Comparison of ENCODE assay signal across 8 cellular contexts in genomic region chr18:22933206-22933957, GRCh38. TPM values are rescaled to one million over a fixed set of nuclear protein-coding genes. Genes with fewer than 3 reads are reported as not detected.
DNase-seq lines count a peak whose midpoint lies in the region; ATAC-seq, FAIRE-seq and TF ChIP-seq lines count a peak whose summit lies in the region.

Gene RBBP8 (plus strand): TSS chr18:22933328. CDS start chr18:22936852, 3,524 bp downstream.

- peaks cover 0 to 18% (median 0%) of the 10 kb centered on the region in 9 donors for H3K36me3 ChIP-seq in heart right ventricle
- peaks cover 9% of the 10 kb centered on the region for H3K36me3 ChIP-seq in upper lobe of right lung

- TF ChIP-seq POLR2A in GM12892 (IDR thresholded peaks at IDR 0.05; ENCODE audit: low read depth, low read length) = peak; percentile 55; the same call in 1 of the 2 replicates

- H3K9me3 ChIP-seq in heart right ventricle = no peaks in the 10 kb centered on the region
- H3K9me3 ChIP-seq in upper lobe of right lung = no peaks in the 10 kb centered on the region

- DNase-seq in GM12892 (ENCODE audit: insufficient read length) (peak; percentile 50), NCI-H1417 treated with DMSO at 0.1 percent for 48 hours (lab: John Stamatoyannopoulos, UW) (peak; percentile 82), amniotic epithelial cell (ENCODE audit: low read depth) (peak; percentile 59), heart right ventricle (peak; percentile 85 to 89), progenitor cell of endocrine pancreas (ENCODE audit: low spot score, unreplicated experiment) (peak; percentile 77), upper lobe of right lung (peak; percentile 92)

- peak; percentile 93 for FAIRE-seq in GM12892 (lab: Jason Lieb, UNC)

- TF ChIP-seq CTCF in heart right ventricle (IDR thresholded peaks at IDR 0.05) = no peak
- no peak for TF ChIP-seq CTCF in progenitor cell of endocrine pancreas (IDR thresholded peaks at IDR 0.05; ENCODE audit: unreplicated experiment)
- no peak for TF ChIP-seq CTCF in upper lobe of right lung (IDR thresholded peaks at IDR 0.05)

- peaks cover 0 to 27% (median 11%) of the 10 kb centered on the region in 9 donors for H3K4me1 ChIP-seq in heart right ventricle
- H3K4me1 ChIP-seq in upper lobe of right lung = no peaks in the 10 kb centered on the region

- intact Hi-C loops in T-helper 1 cell treated with Interleukin-12 subunit alpha and Interleukin-12 subunit beta and Interleukin-4 antibody, amounts not matched to agents 30 ng/mL and 1 ng/mL, for 36 hours (cut with micrococcal nuclease) = loop anchor here (1.0 to 10.0 kb wide), 13 partner anchors 87 to 1461 kb away; partner anchors contain the start of genes CABLES1, ESCO1, MIB1 and NPC1
- intact Hi-C loops in heart right ventricle (cut with DNase I) = loop anchor here in 8 of 10 donors (2.0 to 10.0 kb wide), 8 partner anchors 44 to 766 kb away; partner anchors contain the start of genes GATA6 (in 1 of the 8) and RIOK3 (in 1 of the 8)
- intact Hi-C loops in upper lobe of right lung (cut with DNase I) = no loop called here

- H3K9me3 Mint-ChIP-seq in progenitor cell of endocrine pancreas (ENCODE audit: low read depth) = no peaks in the 10 kb centered on the region

- H3K27ac ChIP-seq in heart right ventricle (peak within 1 kb of the TSS; percentile 87 to 99 (median 96)), upper lobe of right lung (peak within 1 kb of the TSS; percentile 88)

- no peaks in the 10 kb centered on the region for H3K27me3 ChIP-seq in heart right ventricle
- H3K27me3 ChIP-seq in upper lobe of right lung = no peaks in the 10 kb centered on the region

- ATAC-seq in HG02763 (IDR thresholded peaks at IDR 0.05; ENCODE audit: unreplicated experiment) = peak; percentile 85
- ATAC-seq in heart right ventricle = peak; percentile 97 to 98 (median 98)
- ATAC-seq in upper lobe of right lung = peak; percentile 95

- H3K27me3 Mint-ChIP-seq in progenitor cell of endocrine pancreas = no peaks in the 10 kb centered on the region

- H3K4me3 ChIP-seq in heart right ventricle = peak within 1 kb of the TSS; percentile 71 to 98 (median 86)
- H3K4me3 ChIP-seq in upper lobe of right lung = peak within 1 kb of the TSS; percentile 74

- H3K4me3 Mint-ChIP-seq in progenitor cell of endocrine pancreas (ENCODE audit: low read depth) = peak within 1 kb of the TSS; percentile 77

- H3K4me1 Mint-ChIP-seq in progenitor cell of endocrine pancreas (ENCODE audit: low read depth) = peaks cover 17% of the 10 kb centered on the region

- WGBS in heart right ventricle, 2 donors = 0% methylated on average over 81 of the region's 81 CpGs

- peak within 1 kb of the TSS; percentile 89 for H3K27ac Mint-ChIP-seq in progenitor cell of endocrine pancreas

- peaks cover 7% of the 10 kb centered on the region for H3K36me3 Mint-ChIP-seq in progenitor cell of endocrine pancreas (ENCODE audit: insufficient read depth)

RNA-seq across cellular contexts. Expression of gene RBBP8, which starts in this region (rescaled TPM):
- polyA plus RNA-seq in GM12892 (2012; ENCODE audit: missing spikeins) = 43.9 TPM
- 44.4 and 48.8 TPM in 2 replicates for total RNA-seq in T-helper 1 cell treated with Interleukin-12 subunit alpha and Interleukin-12 subunit beta and Interleukin-4 antibody, amounts not matched to agents 30 ng/mL and 1 ng/mL, for 36 hours
- total RNA-seq in heart right ventricle = 10 to 100 TPM in 1 of 10 donors, 1 to 10 TPM in 9; 4.0 to 13.5 (median 7.1) TPM
- 10 to 100 TPM in 1 of 2 donors, 1 to 10 TPM in 1; 7.8 to 12.7 TPM for polyA plus RNA-seq in heart right ventricle
- total RNA-seq in progenitor cell of endocrine pancreas = 72.8 and 75.2 TPM in 2 replicates
- total RNA-seq in upper lobe of right lung = 30.4 TPM

Comparison
In these comparisons a context has a peak if more than half of its experiments do, and no peak if none do; other contexts are left out.
1. Peak in every context shown above with its lines: DNase-seq, ATAC-seq, H3K4me3 ChIP-seq and H3K27ac ChIP-seq.